14 cellular contexts compared by ENCODE assay signal in the genomic region with DNA sequence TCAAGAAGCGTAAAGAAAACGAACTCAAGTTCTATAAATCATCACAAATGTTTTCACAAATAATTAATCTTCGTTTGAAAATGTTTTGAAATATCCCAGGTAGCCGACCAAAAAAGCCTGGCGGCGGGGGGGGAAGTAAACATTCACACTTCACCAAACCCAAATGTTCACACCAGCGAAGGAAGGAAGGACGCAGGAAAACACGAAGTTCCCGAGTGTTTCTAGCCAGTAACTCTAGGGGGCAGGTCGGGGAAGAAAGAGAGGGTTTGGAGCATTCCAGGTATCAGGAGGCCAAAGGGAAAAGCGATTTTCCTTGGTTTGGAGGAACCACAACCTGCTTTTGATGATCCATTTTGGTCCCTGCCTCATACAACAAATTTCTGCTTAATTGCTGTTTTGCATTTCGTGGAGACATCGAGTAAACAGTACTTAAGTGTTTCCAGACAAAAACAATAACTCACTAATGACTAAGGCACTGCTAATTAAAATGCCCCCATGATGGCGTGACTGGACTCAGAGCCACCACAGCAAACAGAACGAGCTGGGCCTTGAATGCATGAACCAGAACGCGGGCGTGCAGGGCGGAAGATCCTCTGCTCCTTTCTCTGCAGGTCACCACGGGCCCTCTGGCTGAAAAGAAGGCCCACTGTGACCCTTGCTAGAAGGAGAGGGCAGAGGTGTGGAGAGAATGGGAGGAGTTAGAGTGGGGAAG. TPM values are rescaled to one million over a fixed set of nuclear protein-coding genes. Genes with fewer than 3 reads are reported as not detected.
DNase-seq lines count a peak whose midpoint lies in the region; ATAC-seq and TF ChIP-seq lines count a peak whose summit lies in the region.
"Had no signal": no experiment of that assay in that cellular context is flagged by ENCODE, and none has a peak within 500 bp of the region (broad histone marks: within the 10 kb centered on the region; RNA-seq: fewer than 3 reads in every experiment).

No MANE protein-coding gene starts in this region.

- H3K27ac Mint-ChIP-seq in activated naive CD8-positive, alpha-beta T cell treated with anti-CD3 and anti-CD28 coated beads for 36 hours = no peak overlapping the region

- H3K79me2 ChIP-seq in OCI-LY3 (ENCODE audit: low read length) (0 out of 2 replicates have a peak, but pooled peaks cover 8% of the 10 kb centered on the region), fibroblast of lung (ENCODE audit: control insufficient read depth, insufficient read depth, low read length) (peaks cover 89% of the 10 kb centered on the region)

- no peaks in the 10 kb centered on the region for H3K36me3 Mint-ChIP-seq in activated naive CD8-positive, alpha-beta T cell treated with anti-CD3 and anti-CD28 coated beads for 36 hours

- H3K36me3 ChIP-seq in OCI-LY3 (replicated peaks; ENCODE audit: low read depth, low read length) = no peaks in the 10 kb centered on the region
- no peaks in the 10 kb centered on the region for H3K36me3 ChIP-seq in fibroblast of lung (ENCODE audit: control insufficient read depth, insufficient read depth, low read length)

- H2AFZ ChIP-seq in OCI-LY3 (ENCODE audit: low read depth, low read length) (no peak overlapping the region), fibroblast of lung (ENCODE audit: low read length) (no peak overlapping the region)

- H3K9me3 Mint-ChIP-seq in activated naive CD8-positive, alpha-beta T cell treated with anti-CD3 and anti-CD28 coated beads for 36 hours = no peaks in the 10 kb centered on the region
- H3K9me3 Mint-ChIP-seq: activated T-cell treated with anti-CD3 and anti-CD28 coated beads, Interleukin-2, amount 50 U/mL, for 4 hours had no signal

- H3K4me3 Mint-ChIP-seq in activated naive CD8-positive, alpha-beta T cell treated with anti-CD3 and anti-CD28 coated beads for 36 hours = no peak overlapping the region
- H3K4me3 Mint-ChIP-seq: activated T-cell treated with anti-CD3 and anti-CD28 coated beads, Interleukin-2, amount 50 U/mL, for 4 hours had no signal

- peaks cover 41% of the 10 kb centered on the region for H3K4me1 ChIP-seq in OCI-LY3 (ENCODE audit: low read length)
- H3K4me1 ChIP-seq in fibroblast of lung (ENCODE audit: control insufficient read depth, extremely low read depth, insufficient read depth, low read length) = peaks cover 20% of the 10 kb centered on the region

- H3K27me3 ChIP-seq in OCI-LY3 (ENCODE audit: low read depth, low read length) (peaks cover 4% of the 10 kb centered on the region; the same call in 1 of the 2 replicates), fibroblast of lung (ENCODE audit: control insufficient read depth, insufficient read depth, low read length) (no peaks in the 10 kb centered on the region)

- TF ChIP-seq CTCF in OCI-LY3 (IDR thresholded peaks at IDR 0.05; ENCODE audit: low read depth, low read length) (peak; percentile 11; the same call in 1 of the 2 replicates), fibroblast of lung (conservative IDR thresholded peaks at IDR 0.05 in 1 of 2, IDR thresholded peaks at IDR 0.05 in 1 of 2; ENCODE audit: low read depth in 1 of 2, low read length in 2 of 2) (peak; percentile 1 to 24), retinal pigment epithelial cell (conservative IDR thresholded peaks at IDR 0.05; ENCODE audit: low read depth, low read length) (peak; percentile 40)

- H3K9ac ChIP-seq in OCI-LY3 (ENCODE audit: low read length) (no peak overlapping the region), fibroblast of lung (ENCODE audit: insufficient read depth, low read length) (no peak overlapping the region)

- peak; percentile 16 for DNase-seq in ELR (ENCODE audit: low read depth)
- DNase-seq in fibroblast of lung (ENCODE audit: low read depth in 2 of 2) = no peak
- no peak for DNase-seq in retinal pigment epithelial cell (ENCODE audit: low read depth)
- no peak for DNase-seq in activated CD4-positive, alpha-beta T cell treated with anti-CD3 and anti-CD28 coated beads for 48 hours
- no peak for DNase-seq in activated naive CD8-positive, alpha-beta T cell treated with anti-CD3 and anti-CD28 coated beads for 36 hours
- no peak for DNase-seq in RKO (ENCODE audit: low spot score)
- DNase-seq: activated T-cell treated with anti-CD3 and anti-CD28 coated beads, Interleukin-2, amount 50 U/mL, for 4 hours; aorta; Calu3; NCI-H1436; NCI-H748 treated with DMSO at 0.1 percent for 48 hours; retina had no signal

- peak overlapping the region; percentile 95 for H3K4me2 ChIP-seq in OCI-LY3 (ENCODE audit: low read length)
- H3K4me2 ChIP-seq in fibroblast of lung (ENCODE audit: extremely low read depth, insufficient read depth, low read length) = no peak overlapping the region

- peaks cover 29% of the 10 kb centered on the region for H3K27me3 Mint-ChIP-seq in activated naive CD8-positive, alpha-beta T cell treated with anti-CD3 and anti-CD28 coated beads for 36 hours

- peak overlapping the region; percentile 71; the same call in 1 of the 2 replicates for H3K4me3 ChIP-seq in OCI-LY3 (ENCODE audit: low read length)
- H3K4me3 ChIP-seq in fibroblast of lung (replicated peaks in 1 of 4; ENCODE audit: control extremely low read depth in 1 of 4, insufficient read depth in 1 of 4, low read depth in 3 of 4, low read length in 4 of 4) = no peak overlapping the region
- no peak overlapping the region for H3K4me3 ChIP-seq in retinal pigment epithelial cell (ENCODE audit: low read length)

- no peak for ATAC-seq in GM19397 (IDR thresholded peaks at IDR 0.05; ENCODE audit: unreplicated experiment)
- ATAC-seq: activated T-cell treated with anti-CD3 and anti-CD28 coated beads, Interleukin-2, amount 50 U/mL, for 4 hours had no signal

- peaks cover 11% of the 10 kb centered on the region for H3K4me1 Mint-ChIP-seq in activated naive CD8-positive, alpha-beta T cell treated with anti-CD3 and anti-CD28 coated beads for 36 hours

- H3K27ac ChIP-seq in OCI-LY3 (ENCODE audit: low read length) = no peak overlapping the region
- no peak overlapping the region for H3K27ac ChIP-seq in fibroblast of lung (ENCODE audit: insufficient read depth, low read length)

- H4K20me1 ChIP-seq in OCI-LY3 (ENCODE audit: insufficient read depth, low read length) = peaks cover 18% of the 10 kb centered on the region; the same call in 1 of the 2 replicates
- no peaks in the 10 kb centered on the region for H4K20me1 ChIP-seq in fibroblast of lung (ENCODE audit: control insufficient read depth, extremely low read depth, insufficient read depth, low read length)

- H3K9me3 ChIP-seq in OCI-LY3 (ENCODE audit: insufficient read depth, low read length) = no peaks in the 10 kb centered on the region
- no peaks in the 10 kb centered on the region for H3K9me3 ChIP-seq in fibroblast of lung (ENCODE audit: control insufficient read depth, insufficient read depth, low read depth, low read length)

RNA-seq across cellular contexts. Expression of a gene that starts 16.6 kb away (rescaled TPM):
- total RNA-seq in fibroblast of lung = 5.4 and 7.3 TPM in 2 replicates
- 4.4 and 4.7 TPM in 2 replicates for polyA plus RNA-seq in fibroblast of lung
- polyA plus RNA-seq in fibroblast of lung (2012) = 4.3 and 8.5 TPM in 2 replicates
- polyA minus RNA-seq in fibroblast of lung (ENCODE audit: low replicate concordance) = 21.6 and 25.3 TPM in 2 replicates
- total RNA-seq in activated naive CD8-positive, alpha-beta T cell treated with anti-CD3 and anti-CD28 coated beads for 36 hours = under 1 TPM; 0.40 to 0.54 TPM
